In the genomic region with DNA sequence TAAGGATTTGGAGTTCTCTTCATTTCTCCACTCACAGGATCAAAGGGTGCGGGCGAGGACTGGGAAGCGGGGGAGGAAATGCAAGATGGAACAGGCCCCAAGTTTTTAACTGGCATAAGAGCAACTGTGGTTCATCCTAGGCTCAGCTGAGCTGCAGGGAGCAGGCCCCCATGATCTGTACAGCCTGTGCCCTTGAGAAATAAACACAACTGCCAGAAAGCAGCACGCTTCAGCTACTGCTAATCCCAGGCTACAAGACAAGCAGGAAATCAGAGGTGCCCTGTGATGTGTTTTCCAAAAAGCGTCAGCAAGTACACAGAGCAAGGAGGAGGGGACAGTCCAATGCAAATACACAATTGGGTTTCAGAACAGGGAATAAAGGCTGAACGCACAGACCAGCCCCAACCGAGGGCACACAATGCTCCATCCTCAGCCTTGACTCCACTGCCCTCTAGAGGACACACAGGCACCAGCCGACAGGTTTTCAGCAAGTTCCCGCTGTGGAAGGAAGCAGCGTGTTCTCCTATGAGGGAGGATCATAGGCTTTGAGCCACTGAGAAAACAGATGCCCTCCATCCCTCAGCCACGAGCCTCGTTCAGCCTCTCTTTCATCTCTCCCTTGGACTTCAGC, we compare ENCODE assay signal across 8 cellular contexts. TPM values are rescaled to one million over a fixed set of nuclear protein-coding genes. Genes with fewer than 3 reads are reported as not detected.
DNase-seq lines count a peak whose midpoint lies in the region; ATAC-seq, FAIRE-seq and TF ChIP-seq lines count a peak whose summit lies in the region.
"Not testable (repeated sequence)": the region's sequence is repeated elsewhere in the genome, so short reads cannot be mapped to it uniquely, and the experiment has no call there.

No MANE protein-coding gene starts in this region.

- not testable (repeated sequence) for H3K36me3 ChIP-seq in right lobe of liver

- not testable (repeated sequence) for H3K27me3 Mint-ChIP-seq in stimulated activated memory B cell treated with anti-CD40 and anti-IgM and Interleukin-4, amounts not matched to agents 10 μg/mL and 1 μg/mL and 100 μg/mL, for 72 hours

- not testable (repeated sequence) for H3K36me3 Mint-ChIP-seq in stimulated activated memory B cell treated with anti-CD40 and anti-IgM and Interleukin-4, amounts not matched to agents 10 μg/mL and 1 μg/mL and 100 μg/mL, for 72 hours

- H3K27ac ChIP-seq in right lobe of liver, result not testable (repeated sequence)

- H3K9me3 Mint-ChIP-seq in stimulated activated memory B cell treated with anti-CD40 and anti-IgM and Interleukin-4, amounts not matched to agents 10 μg/mL and 1 μg/mL and 100 μg/mL, for 72 hours, result not testable (repeated sequence)

- H3K4me1 ChIP-seq in right lobe of liver, result not testable (repeated sequence)

- not testable (repeated sequence) for H3K9me3 ChIP-seq in right lobe of liver

- H3K4me3 Mint-ChIP-seq in stimulated activated memory B cell treated with anti-CD40 and anti-IgM and Interleukin-4, amounts not matched to agents 10 μg/mL and 1 μg/mL and 100 μg/mL, for 72 hours, result not testable (repeated sequence)

- not testable (repeated sequence) for H3K4me3 ChIP-seq in right lobe of liver

- FAIRE-seq in GM18507 (lab: Jason Lieb, UNC) (peak; percentile 73), endometrium (lab: Jason Lieb, UNC) (peak; percentile 26)

- not testable (repeated sequence) for DNase-seq in GM18507 (ENCODE audit: extremely low spot score, insufficient read length, low read depth); right lobe of liver
- peak; percentile 11 for DNase-seq in activated CD4-positive, alpha-beta T cell treated with anti-CD3 and anti-CD28 coated beads for 48 hours

- intact Hi-C loops in right lobe of liver (cut with DNase I), result not testable (repeated sequence)

- no CpG with 5 or more reads among the region's 12 CpGs for WGBS in right lobe of liver (ENCODE audit: insufficient coverage, low coverage, low lambda C conversion rate, missing lambda C conversion rate)

- H3K27me3 ChIP-seq in right lobe of liver, result not testable (repeated sequence)

- H3K27ac Mint-ChIP-seq in stimulated activated memory B cell treated with anti-CD40 and anti-IgM and Interleukin-4, amounts not matched to agents 10 μg/mL and 1 μg/mL and 100 μg/mL, for 72 hours, result not testable (repeated sequence)

- not testable (repeated sequence) for TF ChIP-seq CTCF in right lobe of liver (IDR thresholded peaks at IDR 0.05)

- TF ChIP-seq POLR2A in right lobe of liver (IDR thresholded peaks at IDR 0.05), result not testable (repeated sequence)

- not testable (repeated sequence) for H3K4me1 Mint-ChIP-seq in stimulated activated memory B cell treated with anti-CD40 and anti-IgM and Interleukin-4, amounts not matched to agents 10 μg/mL and 1 μg/mL and 100 μg/mL, for 72 hours

- ATAC-seq in GM21526 (IDR thresholded peaks at IDR 0.05; ENCODE audit: low FRiP score, unreplicated experiment) (peak; percentile 68), HG02852 (IDR thresholded peaks at IDR 0.05; ENCODE audit: unreplicated experiment) (peak; percentile 71), HG03520 (IDR thresholded peaks at IDR 0.05; ENCODE audit: unreplicated experiment) (peak; percentile 80), right lobe of liver (peak; percentile 92 to 97 (median 93))
- ATAC-seq in stimulated activated memory B cell treated with anti-CD40 and anti-IgM and Interleukin-4, amounts not matched to agents 10 μg/mL and 1 μg/mL and 100 μg/mL, for 72 hours, result peak; percentile 79

RNA-seq across cellular contexts. Expression of gene THOC3, which starts 16.7 kb away (rescaled TPM):
- total RNA-seq in right lobe of liver, result 10 to 100 TPM; 12.0 to 26.6 (median 21.9) TPM
